Comparison of ENCODE assay signal across 8 cellular contexts in genomic region chr9:124414612-124415011, GRCh38. TPM values are rescaled to one million over a fixed set of nuclear protein-coding genes. Genes with fewer than 3 reads are reported as not detected.
DNase-seq lines count a peak whose midpoint lies in the region; ATAC-seq and TF ChIP-seq lines count a peak whose summit lies in the region.

No MANE protein-coding gene starts in this region.

- H3K36me3 ChIP-seq in ascending aorta (peaks cover 37% of the 10 kb centered on the region in 2 donors), lower lobe of right lung (peaks cover 46% of the 10 kb centered on the region)

- peak overlapping the region in 1 of 2 donors; percentile 44 for H3K27ac ChIP-seq in ascending aorta
- H3K27ac ChIP-seq in lower lobe of right lung: peak overlapping the region; percentile 61

- no peak for ATAC-seq in lower lobe of right lung
- ATAC-seq in GM21381 (IDR thresholded peaks at IDR 0.05; ENCODE audit: unreplicated experiment): no peak

- intact Hi-C loops in activated naive CD4-positive, alpha-beta T cell treated with anti-CD3 and anti-CD28 coated beads for 36 hours (cut with micrococcal nuclease): loop anchor here (1.0 to 2.0 kb wide), 4 partner anchors 122 to 456 kb away; no protein-coding TSS in a partner anchor
- intact Hi-C loops in ascending aorta (cut with DNase I) (loop anchor here (5.0 to 10.0 kb wide), 4 partner anchors 130 to 530 kb away; partner anchors contain the start of genes ARPC5L, GOLGA1 and RPL35), lower lobe of right lung (cut with DNase I) (no loop called here)

- H3K4me3 Mint-ChIP-seq in activated naive CD4-positive, alpha-beta T cell treated with anti-CD3 and anti-CD28 coated beads for 36 hours: peak overlapping the region; percentile 95
- peak overlapping the region; percentile 99 for H3K4me3 Mint-ChIP-seq in type B pancreatic cell

- peaks cover 42% of the 10 kb centered on the region for H3K36me3 Mint-ChIP-seq in activated naive CD4-positive, alpha-beta T cell treated with anti-CD3 and anti-CD28 coated beads for 36 hours (ENCODE audit: low read depth)
- H3K36me3 Mint-ChIP-seq in type B pancreatic cell: peaks cover 18% of the 10 kb centered on the region

- CTCF ChIA-PET in activated naive CD4-positive, alpha-beta T cell treated with anti-CD3 and anti-CD28 coated beads for 36 hours (lab: Charles Lee): interaction anchor here (0.6 to 1.2 kb wide), 5 partner anchors 9 to 1291 kb away, joined by 3 to 5 read pairs (median 3); no protein-coding TSS in a partner anchor

- H3K27ac Mint-ChIP-seq in activated naive CD4-positive, alpha-beta T cell treated with anti-CD3 and anti-CD28 coated beads for 36 hours: peak overlapping the region; percentile 83
- H3K27ac Mint-ChIP-seq in type B pancreatic cell: peak overlapping the region; percentile 96

- H3K27me3 ChIP-seq in ascending aorta: no peaks in the 10 kb centered on the region
- no peaks in the 10 kb centered on the region for H3K27me3 ChIP-seq in lower lobe of right lung (ENCODE audit: low read depth)

- peaks cover 4 to 10% of the 10 kb centered on the region in 2 donors for H3K4me1 ChIP-seq in ascending aorta
- H3K4me1 ChIP-seq in lower lobe of right lung: peaks cover 13% of the 10 kb centered on the region

- no peak for TF ChIP-seq CTCF in ascending aorta (IDR thresholded peaks at IDR 0.05)
- no peak for TF ChIP-seq CTCF in lower lobe of right lung (IDR thresholded peaks at IDR 0.05)
- TF ChIP-seq CTCF in type B pancreatic cell (conservative IDR thresholded peaks at IDR 0.05): no peak

- no peaks in the 10 kb centered on the region for H3K27me3 Mint-ChIP-seq in activated naive CD4-positive, alpha-beta T cell treated with anti-CD3 and anti-CD28 coated beads for 36 hours (ENCODE audit: low read depth)
- H3K27me3 Mint-ChIP-seq in type B pancreatic cell: peaks cover 3% of the 10 kb centered on the region

- DNase-seq in activated naive CD4-positive, alpha-beta T cell treated with anti-CD3 and anti-CD28 coated beads for 36 hours: no peak
- DNase-seq in activated naive CD4-positive, alpha-beta T cell treated with Interleukin-2 at 50 U/mL for 16 hours: no peak
- DNase-seq in ascending aorta (ENCODE audit: low spot score in 2 of 2) (no peak), lower lobe of right lung (no peak), type B pancreatic cell (ENCODE audit: extremely low spot score, unreplicated experiment) (peak; percentile 37), RPMI8226 (no peak)
- DNase-seq in activated CD4-positive, alpha-beta T cell treated with anti-CD3 and anti-CD28 coated beads for 4 hours: no peak

- peaks cover 38% of the 10 kb centered on the region for H3K4me1 Mint-ChIP-seq in activated naive CD4-positive, alpha-beta T cell treated with anti-CD3 and anti-CD28 coated beads for 36 hours (ENCODE audit: low read depth)
- peaks cover 12% of the 10 kb centered on the region for H3K4me1 Mint-ChIP-seq in type B pancreatic cell (ENCODE audit: unreplicated experiment)

- peaks cover 3% of the 10 kb centered on the region for H3K9me3 Mint-ChIP-seq in activated naive CD4-positive, alpha-beta T cell treated with anti-CD3 and anti-CD28 coated beads for 36 hours
- peaks cover 5% of the 10 kb centered on the region for H3K9me3 Mint-ChIP-seq in type B pancreatic cell

- H3K9me3 ChIP-seq in ascending aorta: no peaks in the 10 kb centered on the region
- H3K9me3 ChIP-seq in lower lobe of right lung: no peaks in the 10 kb centered on the region

- H3K4me3 ChIP-seq in ascending aorta: peak overlapping the region; percentile 78 to 93
- H3K4me3 ChIP-seq in lower lobe of right lung: peak overlapping the region; percentile 71

RNA-seq across cellular contexts. Expression of gene PSMB7, which starts 0.6 kb away (rescaled TPM):
- total RNA-seq in activated naive CD4-positive, alpha-beta T cell treated with anti-CD3 and anti-CD28 coated beads for 36 hours: 100 to 1,000 TPM; 161 to 167 TPM
- total RNA-seq in ascending aorta (21.1 TPM), lower lobe of right lung (73.2 TPM), type B pancreatic cell (ENCODE audit: low replicate concordance) (148 and 168 TPM in 2 replicates)

RNA-seq across cellular contexts. Expression of gene ADGRD2, which starts 35.6 kb away (rescaled TPM):
- not detected for total RNA-seq in activated naive CD4-positive, alpha-beta T cell treated with anti-CD3 and anti-CD28 coated beads for 36 hours
- not detected for total RNA-seq in ascending aorta
- total RNA-seq in lower lobe of right lung: not detected
- total RNA-seq in type B pancreatic cell (ENCODE audit: low replicate concordance): 0.21 and 0.31 TPM in 2 replicates
